8 cellular contexts compared by ENCODE assay signal in the genomic region with DNA sequence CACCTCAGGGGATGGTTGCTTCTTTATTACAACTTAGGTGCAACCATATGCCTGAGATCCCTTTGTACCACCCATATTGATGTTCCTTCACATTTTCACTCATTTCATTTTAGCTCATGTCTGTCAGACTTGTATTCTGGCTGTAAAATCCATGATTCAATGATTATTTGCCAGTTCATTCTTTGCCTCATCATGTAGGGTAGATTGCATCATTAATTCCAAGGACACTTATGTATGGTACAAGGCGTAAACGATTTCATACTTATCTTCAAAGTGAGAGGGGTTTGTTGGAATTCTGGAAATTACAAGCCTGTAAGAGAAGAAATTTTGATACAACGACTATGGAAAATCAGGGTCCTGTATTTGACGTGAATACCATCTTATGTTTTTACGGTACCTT.
"Had no signal": no experiment of that assay in that cellular context is flagged by ENCODE, and none has a peak within 500 bp of the region (broad histone marks: within the 10 kb centered on the region; RNA-seq: fewer than 3 reads in every experiment).

No MANE protein-coding gene starts in this region.

- ATAC-seq: GM23338 had no signal

- H3K9me3 Mint-ChIP-seq: GM23338, H9 had no signal

- H3K4me2 ChIP-seq: GM23338, KMS-11 had no signal

- H3K27ac Mint-ChIP-seq: GM23338 had no signal

- FAIRE-seq: H1, H54, HTR-8/SVneo had no signal

- H3K4me3 Mint-ChIP-seq: GM23338, H9 had no signal

- H3K4me3 ChIP-seq: GM23338 had no signal

- H3K9ac ChIP-seq: KMS-11 had no signal

- DNase-seq: H9, HCEC 1CT, KBM-7 had no signal

- H3K27ac ChIP-seq: KMS-11 had no signal

- H2AFZ ChIP-seq: GM23338 had no signal
